In the genomic region with DNA sequence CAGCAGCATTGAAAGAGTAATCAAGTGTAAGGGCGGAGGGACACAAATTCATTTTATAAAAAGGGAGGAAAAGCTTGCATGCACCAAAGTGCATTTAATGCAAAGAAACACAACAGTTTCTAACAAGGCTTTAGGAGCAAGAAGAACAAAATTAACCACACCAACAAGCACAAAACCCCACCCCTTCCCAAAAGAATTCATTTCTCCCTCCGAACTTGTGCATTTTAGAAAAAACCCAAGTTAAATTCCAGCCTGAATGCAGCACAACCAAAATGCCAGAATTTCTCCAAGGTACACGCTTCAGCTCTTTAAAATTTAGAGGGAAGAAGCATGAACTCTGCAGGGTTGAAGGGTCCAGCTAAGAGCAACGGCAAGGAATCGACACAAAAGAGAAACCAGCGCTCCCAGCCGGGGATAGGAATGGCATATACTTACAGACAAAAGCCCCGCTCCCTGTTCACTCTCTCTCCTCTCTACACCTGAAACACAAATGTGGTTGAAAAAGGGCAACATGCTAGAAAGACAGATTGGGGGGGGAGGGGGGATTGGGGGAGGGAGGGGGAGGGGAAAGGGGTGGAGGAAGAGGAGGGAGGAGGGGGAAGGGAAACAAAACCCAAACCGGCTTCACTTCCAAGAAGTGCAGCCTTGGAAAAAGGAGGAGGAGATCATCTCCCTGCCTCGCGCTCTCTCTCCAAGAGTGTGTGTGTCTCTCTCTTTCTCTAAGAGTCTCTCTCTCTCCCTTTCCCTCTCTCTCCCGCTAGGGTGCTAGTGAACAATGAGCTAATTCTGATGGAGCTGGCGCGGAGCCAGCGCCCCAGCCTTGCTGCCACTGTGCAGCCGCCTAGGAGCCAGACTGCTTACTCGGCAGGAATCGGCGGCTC, we compare ENCODE assay signal across 8 cellular contexts. TPM values are rescaled to one million over a fixed set of nuclear protein-coding genes. Genes with fewer than 3 reads are reported as not detected.
DNase-seq lines count a peak whose midpoint lies in the region; TF ChIP-seq lines count a peak whose summit lies in the region.

TSS of gene NREP (minus strand) at position 494 of the 881 bp plus-strand sequence. CDS start 1,422 bp downstream, outside the sequence.

- peak within 1 kb of the TSS; percentile 80 for H3K4me2 ChIP-seq in MM.1S (ENCODE audit: low read depth, low read length)

- H3K36me3 ChIP-seq in HEK293 (ENCODE audit: control insufficient read depth in 2 of 2, insufficient read depth in 1 of 2, low read length in 2 of 2) (no peaks in the 10 kb centered on the region; a peak in 1 of 3 replicates), MM.1S (replicated peaks; ENCODE audit: insufficient read depth, low read length) (no peaks in the 10 kb centered on the region), thymus (ENCODE audit: control insufficient read depth, insufficient read depth) (no peaks in the 10 kb centered on the region)

- peak within 1 kb of the TSS; percentile 94 for H2AFZ ChIP-seq in MM.1S (ENCODE audit: low read length)

- peak within 1 kb of the TSS; percentile 83 for H3K9ac ChIP-seq in MM.1S (ENCODE audit: low read length)

- peaks cover 2% of the 10 kb centered on the region for H3K36me3 Mint-ChIP-seq in activated naive CD4-positive, alpha-beta T cell treated with anti-CD3 and anti-CD28 coated beads, Interleukin-2, amount 50 U/mL, for 24 hours

- under 1% methylated on average over 19 of the region's 19 CpGs for WGBS in thymus

- no peaks in the 10 kb centered on the region for H3K9me2 ChIP-seq in MM.1S (replicated peaks; ENCODE audit: insufficient read depth, low read length)

- H3K27ac Mint-ChIP-seq in activated naive CD4-positive, alpha-beta T cell treated with anti-CD3 and anti-CD28 coated beads, Interleukin-2, amount 50 U/mL, for 24 hours: peak within 1 kb of the TSS; percentile 78

- TF ChIP-seq CTCF in HEK293 (tag by site-specific recombination; IDR thresholded peaks at IDR 0.05) (peak; percentile 81), MM.1S (IDR thresholded peaks at IDR 0.05; ENCODE audit: low read length) (peak; percentile 35)

- POLR2A ChIA-PET in HEK293 (lab: Yijun Ruan, JAX): interaction anchor here (0.6 to 2.1 kb wide), 10 partner anchors 16 to 677 kb away, joined by 3 to 8 read pairs (median 4); no protein-coding TSS in a partner anchor

- H3K27me3 ChIP-seq in MM.1S (replicated peaks; ENCODE audit: insufficient read depth, low read length) (no peaks in the 10 kb centered on the region), thymus (ENCODE audit: control insufficient read depth, insufficient read depth) (no peaks in the 10 kb centered on the region)

- H3K4me1 ChIP-seq in HEK293 (ENCODE audit: control insufficient read depth, insufficient read depth, low read length): peaks cover 6% of the 10 kb centered on the region; the same call in 1 of the 2 replicates
- peaks cover 27% of the 10 kb centered on the region for H3K4me1 ChIP-seq in MM.1S (ENCODE audit: low read length)
- H3K4me1 ChIP-seq in thymus (ENCODE audit: control insufficient read depth, insufficient read depth, low read length): no peaks in the 10 kb centered on the region

- CTCF ChIA-PET in HEK293 (lab: Yijun Ruan, JAX): interaction anchor here (0.6 to 1.5 kb wide), 10 partner anchors 10 to 387 kb away, joined by 3 to 4 read pairs (median 3); no protein-coding TSS in a partner anchor

- H3K79me2 ChIP-seq in MM.1S (ENCODE audit: low read length): no peaks in the 10 kb centered on the region

- peak within 1 kb of the TSS; percentile 60 for H3K4me3 ChIP-seq in HEK293 (ENCODE audit: low read depth, low read length)
- peak within 1 kb of the TSS; percentile 85 for H3K4me3 ChIP-seq in MM.1S (ENCODE audit: low read length)
- peak within 1 kb of the TSS; percentile 90 for H3K4me3 ChIP-seq in thymus (ENCODE audit: low read length)

- peaks cover 23% of the 10 kb centered on the region for H3F3A ChIP-seq in MM.1S (ENCODE audit: insufficient read depth, low read length)

- no peaks in the 10 kb centered on the region for H3K9me3 ChIP-seq in HEK293 (ENCODE audit: control insufficient read depth, insufficient read depth, low read depth, low read length)
- no peaks in the 10 kb centered on the region for H3K9me3 ChIP-seq in MM.1S (replicated peaks; ENCODE audit: insufficient read depth, low read length)
- H3K9me3 ChIP-seq in thymus (ENCODE audit: control insufficient read depth): no peaks in the 10 kb centered on the region

- peak; percentile 34 for DNase-seq in GF-D8 (lab: John Stamatoyannopoulos, UW)
- DNase-seq in MM.1S: peak; percentile 95
- peak; percentile 57 for DNase-seq in SIG-M5 (lab: John Stamatoyannopoulos, UW)
- peak; percentile 72 for DNase-seq in glomerular endothelial cell (ENCODE audit: extremely low read depth, low read depth, low spot score)
- DNase-seq in nucleus accumbens (lab: John Stamatoyannopoulos, UW): peak in 55 of 56 donors; percentile 42 to 94 (median 86)

- H3K4me3 Mint-ChIP-seq in activated naive CD4-positive, alpha-beta T cell treated with anti-CD3 and anti-CD28 coated beads, Interleukin-2, amount 50 U/mL, for 24 hours: peak within 1 kb of the TSS; percentile 88

- H3K27ac ChIP-seq in HEK293 (ENCODE audit: extremely low read depth, low read depth, low read length): peak within 1 kb of the TSS; percentile 98
- peak within 1 kb of the TSS; percentile 90 for H3K27ac ChIP-seq in MM.1S (ENCODE audit: low read length)
- H3K27ac ChIP-seq in thymus (ENCODE audit: low read depth): peak within 1 kb of the TSS; percentile 96

- no peaks in the 10 kb centered on the region for H3K9me3 Mint-ChIP-seq in activated naive CD4-positive, alpha-beta T cell treated with anti-CD3 and anti-CD28 coated beads, Interleukin-2, amount 50 U/mL, for 24 hours

- H4K20me1 ChIP-seq in MM.1S (ENCODE audit: insufficient read depth, low read length): no peaks in the 10 kb centered on the region

- H3K27me3 Mint-ChIP-seq in activated naive CD4-positive, alpha-beta T cell treated with anti-CD3 and anti-CD28 coated beads, Interleukin-2, amount 50 U/mL, for 24 hours: peaks cover 12% of the 10 kb centered on the region

- peaks cover 13% of the 10 kb centered on the region for H3K4me1 Mint-ChIP-seq in activated naive CD4-positive, alpha-beta T cell treated with anti-CD3 and anti-CD28 coated beads, Interleukin-2, amount 50 U/mL, for 24 hours

TF ChIP-seq in HEK293, 187 proteins besides CTCF, POLR2A, EP300 and RAD21 (continues in another document):
- TF ChIP-seq GLIS1 (tag by site-specific recombination; IDR thresholded peaks at IDR 0.05) (no peak), ZFP41 (tag by site-specific recombination; IDR thresholded peaks at IDR 0.05; ENCODE audit: borderline replicate concordance) (no peak), ZNF530 (tag by site-specific recombination; IDR thresholded peaks at IDR 0.05; ENCODE audit: low read depth) (no peak), KLF9 (tag by site-specific recombination; IDR thresholded peaks at IDR 0.05; ENCODE audit: low read depth) (no peak), TCF7L2 (IDR thresholded peaks at IDR 0.05; ENCODE audit: borderline replicate concordance, low read depth, low read length) (no peak), HOXC10 (CRISPR knock-in tag; IDR thresholded peaks at IDR 0.05) (no peak), HOXA7 (CRISPR knock-in tag; IDR thresholded peaks at IDR 0.05; ENCODE audit: borderline replicate concordance) (no peak), KLF10 (tag by site-specific recombination; IDR thresholded peaks at IDR 0.05) (no peak), ZNF660 (tag by site-specific recombination; IDR thresholded peaks at IDR 0.05) (peak; percentile 92), ZNF202 (tag by site-specific recombination; IDR thresholded peaks at IDR 0.05; ENCODE audit: borderline replicate concordance) (no peak), ZNF366 (tag by site-specific recombination; conservative IDR thresholded peaks at IDR 0.05) (peak; percentile 77), ZSCAN23 (tag by site-specific recombination; IDR thresholded peaks at IDR 0.05) (no peak), ZNF19 (tag by site-specific recombination; IDR thresholded peaks at IDR 0.05; ENCODE audit: low read depth) (no peak), ZNF423 (tag by site-specific recombination; IDR thresholded peaks at IDR 0.05) (peak; percentile 89), SETDB1 (IDR thresholded peaks at IDR 0.05; ENCODE audit: insufficient read length, low read length) (no peak), ZNF16 (tag by site-specific recombination; IDR thresholded peaks at IDR 0.05; ENCODE audit: low read depth) (no peak), SCRT1 (tag by site-specific recombination; IDR thresholded peaks at IDR 0.05; ENCODE audit: borderline replicate concordance) (no peak)
- TF ChIP-seq, protein P1, sequence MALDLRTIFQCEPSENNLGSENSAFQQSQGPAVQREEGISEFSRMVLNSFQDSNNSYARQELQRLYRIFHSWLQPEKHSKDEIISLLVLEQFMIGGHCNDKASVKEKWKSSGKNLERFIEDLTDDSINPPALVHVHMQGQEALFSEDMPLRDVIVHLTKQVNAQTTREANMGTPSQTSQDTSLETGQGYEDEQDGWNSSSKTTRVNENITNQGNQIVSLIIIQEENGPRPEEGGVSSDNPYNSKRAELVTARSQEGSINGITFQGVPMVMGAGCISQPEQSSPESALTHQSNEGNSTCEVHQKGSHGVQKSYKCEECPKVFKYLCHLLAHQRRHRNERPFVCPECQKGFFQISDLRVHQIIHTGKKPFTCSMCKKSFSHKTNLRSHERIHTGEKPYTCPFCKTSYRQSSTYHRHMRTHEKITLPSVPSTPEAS (tag by site-specific recombination; IDR thresholded peaks at IDR 0.05): no peak

RNA-seq across cellular contexts. Expression of gene NREP, which starts in this region (rescaled TPM):
- 89.1 and 182 TPM in 2 replicates for total RNA-seq in glomerular endothelial cell
- polyA plus RNA-seq in thymus: 76.6 TPM

Comparison
In these comparisons a context has a peak if more than half of its experiments do, and no peak if none do; other contexts are left out.
1. Peak in every context shown above with its lines: DNase-seq, H3K4me3 ChIP-seq and H3K27ac ChIP-seq.
2. DNase-seq: peak in every context shown above with its lines; median percentile 95 in MM.1S; 86 in nucleus accumbens; 72 in glomerular endothelial cell; 57 in SIG-M5; 34 in GF-D8.